8 cellular contexts compared by ENCODE assay signal in the genomic region with DNA sequence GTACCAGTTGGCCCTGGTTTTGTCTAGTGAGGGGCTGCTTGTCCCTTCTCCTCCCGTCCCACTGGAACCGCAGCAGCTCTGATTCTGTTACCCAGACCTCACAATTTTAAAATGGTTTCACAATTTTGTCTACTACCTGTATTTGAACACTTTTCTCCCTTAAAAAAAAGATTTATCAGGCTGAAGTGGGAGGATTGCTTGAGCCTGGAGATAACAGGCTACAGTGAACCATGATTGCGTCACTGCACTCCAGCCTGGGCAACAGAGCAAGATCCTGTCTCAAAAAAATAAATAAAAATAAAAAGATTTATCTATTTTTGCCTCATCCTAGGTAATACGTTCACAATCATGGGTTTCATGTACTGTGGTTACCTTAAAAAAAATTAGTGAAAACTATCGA. TPM values are rescaled to one million over a fixed set of nuclear protein-coding genes. Genes with fewer than 3 reads are reported as not detected.
DNase-seq lines count a peak whose midpoint lies in the region; FAIRE-seq and TF ChIP-seq lines count a peak whose summit lies in the region.

No MANE protein-coding gene starts in this region.

- H3K9ac ChIP-seq in keratinocyte (ENCODE audit: control insufficient read depth, extremely low read depth, insufficient read depth, low read length), result peak overlapping the region; percentile 94

- peaks cover 8% of the 10 kb centered on the region for H3K79me2 ChIP-seq in keratinocyte (ENCODE audit: control insufficient read depth, insufficient read depth, low read length)

- H3K4me2 ChIP-seq in keratinocyte (ENCODE audit: control insufficient read depth, extremely low read depth, insufficient read depth, low read depth, low read length), result peak overlapping the region; percentile 96

- no peaks in the 10 kb centered on the region for H3K27me3 Mint-ChIP-seq in T-helper 2 cell treated with Interferon-gamma antibody and Interleukin-4, amounts not matched to agents 5 μg/mL and 100 μg/mL, for 36 hours (ENCODE audit: low read depth)
- H3K27me3 Mint-ChIP-seq in activated naive CD8-positive, alpha-beta T cell treated with anti-CD3 and anti-CD28 coated beads for 36 hours, result no peaks in the 10 kb centered on the region

- peak overlapping the region; percentile 65 to 89 (median 82) for H3K4me3 ChIP-seq in keratinocyte (ENCODE audit: control insufficient read depth in 2 of 3, extremely low read depth in 1 of 3, insufficient read depth in 2 of 3, low read depth in 1 of 3, low read length in 3 of 3)
- peak overlapping the region; percentile 81 for H3K4me3 ChIP-seq in suprapubic skin
- no peak overlapping the region for H3K4me3 ChIP-seq in lower leg skin (ENCODE audit: low read depth, poor library complexity, severe bottlenecking)

- no peaks in the 10 kb centered on the region for H3K9me3 ChIP-seq in keratinocyte (ENCODE audit: control insufficient read depth, low read depth, low read length)
- H3K9me3 ChIP-seq in suprapubic skin, result no peaks in the 10 kb centered on the region

- H3K27ac Mint-ChIP-seq in T-helper 2 cell treated with Interferon-gamma antibody and Interleukin-4, amounts not matched to agents 5 μg/mL and 100 μg/mL, for 36 hours, result peak overlapping the region; percentile 92
- peak overlapping the region; percentile 93 for H3K27ac Mint-ChIP-seq in activated naive CD8-positive, alpha-beta T cell treated with anti-CD3 and anti-CD28 coated beads for 36 hours

- intact Hi-C loops in lower leg skin (cut with DNase I; ENCODE audit: low total_unique reads), result no loop called here

- H3K9me3 Mint-ChIP-seq in T-helper 2 cell treated with Interferon-gamma antibody and Interleukin-4, amounts not matched to agents 5 μg/mL and 100 μg/mL, for 36 hours, result no peaks in the 10 kb centered on the region
- H3K9me3 Mint-ChIP-seq in activated naive CD8-positive, alpha-beta T cell treated with anti-CD3 and anti-CD28 coated beads for 36 hours, result no peaks in the 10 kb centered on the region

- peak overlapping the region; percentile 99 for H2AFZ ChIP-seq in keratinocyte (ENCODE audit: control insufficient read depth, low read length)

- peak overlapping the region; percentile 94 for H3K27ac ChIP-seq in keratinocyte (ENCODE audit: control insufficient read depth, insufficient read depth, low read length)
- H3K27ac ChIP-seq in suprapubic skin, result peak overlapping the region; percentile 91

- peaks cover 0 to 4% of the 10 kb centered on the region in 2 experiments for H3K36me3 ChIP-seq in keratinocyte (ENCODE audit: control insufficient read depth in 2 of 2, extremely low read depth in 1 of 2, insufficient read depth in 2 of 2, low read length in 2 of 2)
- H3K36me3 ChIP-seq in suprapubic skin, result peaks cover 13% of the 10 kb centered on the region

- DNase-seq in T-helper 2 cell treated with Interferon-gamma antibody and Interleukin-4, amounts not matched to agents 5 μg/mL and 100 μg/mL, for 36 hours (ENCODE audit: low spot score), result no peak
- DNase-seq in T-helper 2 cell (no peak), keratinocyte (ENCODE audit: low read depth, low spot score) (no peak), suprapubic skin (ENCODE audit: low spot score in 2 of 2) (no peak), NCI-H510A (lab: John Stamatoyannopoulos, UW) (no peak), pons (ENCODE audit: low spot score) (no peak), lower leg skin (ENCODE audit: low spot score in 2 of 2) (no peak)
- DNase-seq in activated naive CD8-positive, alpha-beta T cell treated with anti-CD3 and anti-CD28 coated beads for 36 hours, result no peak

- no peaks in the 10 kb centered on the region for H4K20me1 ChIP-seq in keratinocyte (ENCODE audit: control insufficient read depth, extremely low read depth, insufficient read depth, low read length)

- WGBS in suprapubic skin, result 50% methylated on average over 5 of the region's 5 CpGs
- WGBS in lower leg skin, 2 donors, result 50 to 52% methylated on average over 5 of the region's 5 CpGs

- H3K27me3 ChIP-seq in keratinocyte (ENCODE audit: control insufficient read depth, extremely low read depth, insufficient read depth, low read length) (peaks cover under 1% of the 10 kb centered on the region), suprapubic skin (no peaks in the 10 kb centered on the region)

- H3K4me3 Mint-ChIP-seq in T-helper 2 cell treated with Interferon-gamma antibody and Interleukin-4, amounts not matched to agents 5 μg/mL and 100 μg/mL, for 36 hours, result peak overlapping the region; percentile 92
- peak overlapping the region; percentile 91 for H3K4me3 Mint-ChIP-seq in activated naive CD8-positive, alpha-beta T cell treated with anti-CD3 and anti-CD28 coated beads for 36 hours

- no peaks in the 10 kb centered on the region for H3K9me1 ChIP-seq in keratinocyte (ENCODE audit: control insufficient read depth, extremely low read depth, insufficient read depth, low read length)

- dilution Hi-C loops in keratinocyte (cut with MboI; ENCODE audit: extremely low pct_ligation_motif_present, low sequenced_read_pairs), result no loop called here

- H3K4me1 ChIP-seq in keratinocyte (ENCODE audit: control insufficient read depth, extremely low read depth, insufficient read depth, low read length) (peaks cover 13% of the 10 kb centered on the region), suprapubic skin (peaks cover 43% of the 10 kb centered on the region)

- peaks cover 10% of the 10 kb centered on the region for H3K4me1 Mint-ChIP-seq in T-helper 2 cell treated with Interferon-gamma antibody and Interleukin-4, amounts not matched to agents 5 μg/mL and 100 μg/mL, for 36 hours (ENCODE audit: low read depth)
- peaks cover 12% of the 10 kb centered on the region for H3K4me1 Mint-ChIP-seq in activated naive CD8-positive, alpha-beta T cell treated with anti-CD3 and anti-CD28 coated beads for 36 hours

- peaks cover 4% of the 10 kb centered on the region for H3K36me3 Mint-ChIP-seq in T-helper 2 cell treated with Interferon-gamma antibody and Interleukin-4, amounts not matched to agents 5 μg/mL and 100 μg/mL, for 36 hours (ENCODE audit: low read depth)
- peaks cover 3% of the 10 kb centered on the region for H3K36me3 Mint-ChIP-seq in activated naive CD8-positive, alpha-beta T cell treated with anti-CD3 and anti-CD28 coated beads for 36 hours

- FAIRE-seq in keratinocyte (lab: Jason Lieb, UNC), result no peak

- no peak for TF ChIP-seq EP300 in suprapubic skin (IDR thresholded peaks at IDR 0.05)

- TF ChIP-seq CTCF in keratinocyte (optimal IDR thresholded peaks at IDR 0.05 in 1 of 3, IDR thresholded peaks at IDR 0.05 in 1 of 3, conservative IDR thresholded peaks at IDR 0.05 in 1 of 3; ENCODE audit: extremely low read depth in 1 of 3, insufficient read depth in 2 of 3, low read length in 3 of 3) (no peak), suprapubic skin (IDR thresholded peaks at IDR 0.05) (no peak), lower leg skin (IDR thresholded peaks at IDR 0.05) (no peak)

- TF ChIP-seq POLR2A in suprapubic skin (IDR thresholded peaks at IDR 0.05), result no peak
- no peak for TF ChIP-seq POLR2A in lower leg skin (IDR thresholded peaks at IDR 0.05)

RNA-seq across cellular contexts. Expression of a gene that starts 1.4 kb away (rescaled TPM):
- total RNA-seq in activated naive CD8-positive, alpha-beta T cell treated with anti-CD3 and anti-CD28 coated beads for 36 hours, result 10 to 100 TPM; 18.5 to 19.5 TPM
- polyA plus RNA-seq in keratinocyte, result 1.7 to 3.1 TPM (median 3.1 TPM) in 3 replicates
- 2.6 TPM for polyA plus RNA-seq in keratinocyte (2011; ENCODE audit: low read depth)
- 1.3 and 4.1 TPM in 2 replicates for polyA plus RNA-seq in keratinocyte (2011; cell fraction: cytosol; rRNA removed)
- 2.9 and 4.1 TPM in 2 replicates for polyA plus RNA-seq in keratinocyte (2011; cell fraction: nucleus; rRNA removed)
- polyA plus RNA-seq in keratinocyte (2012; ENCODE audit: low replicate concordance), result 4.1 and 6.2 TPM in 2 replicates
- polyA minus RNA-seq in keratinocyte, result 1.6 to 2.8 TPM (median 1.7 TPM) in 3 replicates
- polyA minus RNA-seq in keratinocyte (2011; cell fraction: cytosol; rRNA and poly(A)+ RNA removed), result 15.3 TPM
- 3.6 and 5.8 TPM in 2 replicates for polyA minus RNA-seq in keratinocyte (2011; cell fraction: nucleus; rRNA and poly(A)+ RNA removed)
- total RNA-seq in suprapubic skin (10 to 100 TPM; 24.7 to 36.9 (median 30.7) TPM), lower leg skin (10 to 100 TPM; 38.9 to 44.0 (median 42.8) TPM)

RNA-seq across cellular contexts. Expression of a gene that starts 15.1 kb away (rescaled TPM):
- total RNA-seq in activated naive CD8-positive, alpha-beta T cell treated with anti-CD3 and anti-CD28 coated beads for 36 hours, result 1 to 10 TPM; 3.9 TPM
- 1.1 to 1.6 TPM (median 1.3 TPM) in 3 replicates for polyA plus RNA-seq in keratinocyte
- polyA plus RNA-seq in keratinocyte (2011; ENCODE audit: low read depth), result 0.82 TPM
- 1.6 and 2.6 TPM in 2 replicates for polyA plus RNA-seq in keratinocyte (2011; cell fraction: cytosol; rRNA removed)
- 3.1 and 5.5 TPM in 2 replicates for polyA plus RNA-seq in keratinocyte (2011; cell fraction: nucleus; rRNA removed)
- polyA plus RNA-seq in keratinocyte (2012; ENCODE audit: low replicate concordance), result 4.1 and 4.6 TPM in 2 replicates
- 0.30 to 4.5 TPM (median 0.35 TPM) in 3 replicates for polyA minus RNA-seq in keratinocyte
- polyA minus RNA-seq in keratinocyte (2011; cell fraction: cytosol; rRNA and poly(A)+ RNA removed), result 3.8 TPM
- polyA minus RNA-seq in keratinocyte (2011; cell fraction: nucleus; rRNA and poly(A)+ RNA removed), result 1.2 and 1.8 TPM in 2 replicates
- 1 to 10 TPM; 4.4 to 9.4 (median 6.5) TPM for total RNA-seq in suprapubic skin
- 1 to 10 TPM; 2.0 to 8.0 (median 7.2) TPM for total RNA-seq in lower leg skin

RNA-seq across cellular contexts. Expression of a gene that starts 23.2 kb away (rescaled TPM):
- under 1 TPM; 0.28 to 0.39 TPM for total RNA-seq in activated naive CD8-positive, alpha-beta T cell treated with anti-CD3 and anti-CD28 coated beads for 36 hours
- 0.03 to 0.05 TPM in 2 of 3 replicates, not detected in the other for polyA plus RNA-seq in keratinocyte
- not detected for polyA plus RNA-seq in keratinocyte (2011; ENCODE audit: low read depth)
- 0.05 TPM in 1 of 2 replicates, not detected in the other for polyA plus RNA-seq in keratinocyte (2011; cell fraction: cytosol; rRNA removed)
- not detected in 2 replicates for polyA plus RNA-seq in keratinocyte (2011; cell fraction: nucleus; rRNA removed)
- polyA plus RNA-seq in keratinocyte (2012; ENCODE audit: low replicate concordance), result not detected in 2 replicates
- not detected in 3 replicates for polyA minus RNA-seq in keratinocyte
- polyA minus RNA-seq in keratinocyte (2011; cell fraction: cytosol; rRNA and poly(A)+ RNA removed), result not detected
- not detected in 2 replicates for polyA minus RNA-seq in keratinocyte (2011; cell fraction: nucleus; rRNA and poly(A)+ RNA removed)
- under 1 TPM in 1 of 4 donors, not detected in 3; 0.30 TPM for total RNA-seq in suprapubic skin
- total RNA-seq in lower leg skin, result under 1 TPM in 1 of 4 donors, not detected in 3; 0.12 TPM

RNA-seq across cellular contexts. Expression of a gene that starts 24.4 kb away (rescaled TPM):
- 100 to 1,000 TPM; 104 to 109 TPM for total RNA-seq in activated naive CD8-positive, alpha-beta T cell treated with anti-CD3 and anti-CD28 coated beads for 36 hours
- polyA plus RNA-seq in keratinocyte, result 43.8 to 63.2 TPM (median 56.0 TPM) in 3 replicates
- 51.1 TPM for polyA plus RNA-seq in keratinocyte (2011; ENCODE audit: low read depth)
- polyA plus RNA-seq in keratinocyte (2011; cell fraction: cytosol; rRNA removed), result 43.6 and 48.5 TPM in 2 replicates
- polyA plus RNA-seq in keratinocyte (2011; cell fraction: nucleus; rRNA removed), result 105 and 128 TPM in 2 replicates
- 29.5 and 45.4 TPM in 2 replicates for polyA plus RNA-seq in keratinocyte (2012; ENCODE audit: low replicate concordance)
- polyA minus RNA-seq in keratinocyte, result 82.5 to 138 TPM (median 95.2 TPM) in 3 replicates
- 75.6 TPM for polyA minus RNA-seq in keratinocyte (2011; cell fraction: cytosol; rRNA and poly(A)+ RNA removed)
- polyA minus RNA-seq in keratinocyte (2011; cell fraction: nucleus; rRNA and poly(A)+ RNA removed), result 44.7 and 61.0 TPM in 2 replicates
- total RNA-seq in suprapubic skin (10 to 100 TPM; 32.8 to 76.3 (median 44.1) TPM), lower leg skin (10 to 100 TPM; 30.3 to 62.8 (median 46.6) TPM)

RNA-seq across cellular contexts. Expression of a gene that starts 27.3 kb away (rescaled TPM):
- not detected for total RNA-seq in activated naive CD8-positive, alpha-beta T cell treated with anti-CD3 and anti-CD28 coated beads for 36 hours
- polyA plus RNA-seq in keratinocyte, result not detected in 3 replicates
- not detected for polyA plus RNA-seq in keratinocyte (2011; ENCODE audit: low read depth)
- polyA plus RNA-seq in keratinocyte (2011; cell fraction: cytosol; rRNA removed), result not detected in 2 replicates
- polyA plus RNA-seq in keratinocyte (2011; cell fraction: nucleus; rRNA removed), result not detected in 2 replicates
- not detected in 2 replicates for polyA plus RNA-seq in keratinocyte (2012; ENCODE audit: low replicate concordance)
- polyA minus RNA-seq in keratinocyte, result not detected in 3 replicates
- polyA minus RNA-seq in keratinocyte (2011; cell fraction: cytosol; rRNA and poly(A)+ RNA removed), result not detected
- not detected in 2 replicates for polyA minus RNA-seq in keratinocyte (2011; cell fraction: nucleus; rRNA and poly(A)+ RNA removed)
- total RNA-seq in suprapubic skin (not detected), lower leg skin (not detected)
